Comparison of ENCODE assay signal across 23 cellular contexts in genomic region chr1:218462116-218462515, GRCh38.
A peak's percentile ranks its signal among the peaks of the same experiment; 100 is the strongest.
DNase-seq lines count a peak whose midpoint lies in the region; ATAC-seq and TF ChIP-seq lines count a peak whose summit lies in the region.
"Had no signal": no experiment of that assay in that cellular context is flagged by ENCODE, and none has a peak within 500 bp of the region (broad histone marks: within the 10 kb centered on the region; RNA-seq: fewer than 3 reads in every experiment).

No MANE protein-coding gene starts in this region.

- H3K4me3 ChIP-seq in heart right ventricle (no peak overlapping the region), osteoblast (ENCODE audit: insufficient read depth, low read length) (no peak overlapping the region), uterus (no peak overlapping the region), MM.1S (ENCODE audit: low read length) (no peak overlapping the region)
- H3K4me3 ChIP-seq: BLaER1 treated with 17β-estradiol and CSF1 and Interleukin-3, amounts not matched to agents 10 nM and 100 nM; right lobe of liver had no signal

- DNase-seq in heart right ventricle (no peak), left cardiac atrium (no peak), chondrocyte (ENCODE audit: low spot score) (no peak), osteoblast (ENCODE audit: insufficient read length, low spot score, missing footprints) (no peak), uterus (no peak), MM.1S (no peak)
- no peak for DNase-seq in activated CD4-positive, CD25-positive, alpha-beta regulatory T cell (lab: John Stamatoyannopoulos, UW)
- DNase-seq in stimulated activated effector memory CD8-positive, alpha-beta T cell treated with anti-CD3 and anti-CD28 coated beads, Interleukin-12 subunit alpha, Interleukin-12 subunit beta, amount 100 ng/mL, for 72 hours (ENCODE audit: low spot score in 2 of 2) = no peak
- DNase-seq: activated B cell treated with CpG ODN at 0.5 μM for 24 hours; activated CD8-positive, alpha-beta T cell treated with anti-CD3 and anti-CD28 coated beads for 36 hours; activated naive CD4-positive, alpha-beta T cell treated with anti-CD3 and anti-CD28 coated beads, Interleukin-2, amount 10 ng/mL, durations not matched to agents 7 days and 5 days; activated T-cell treated with anti-CD3 and anti-CD28 coated beads, Interleukin-2, amount 50 U/mL, for 24 hours; cortex of kidney; Karpas-422; midbrain; NCI-H1105; NCI-H510A treated with DMSO at 0.1 percent for 48 hours; right lobe of liver; SHP77; stimulated activated CD4-positive, alpha-beta T cell treated with anti-CD3 and anti-CD28 coated beads, Interleukin-2, amount 100 ng/mL, for 24 hours; stimulated activated naive CD8-positive, alpha-beta T cell treated with anti-CD3 and anti-CD28 coated beads, Interleukin-15, amount 100 ng/mL, for 72 hours; T-helper 2 cell had no signal

- 76 to 81% methylated on average over 4 of the region's 4 CpGs for WGBS in heart right ventricle, 2 donors

- peaks cover 67% of the 10 kb centered on the region for H3K4me1 Mint-ChIP-seq in chondrocyte (ENCODE audit: low read depth)
- H3K4me1 Mint-ChIP-seq in stimulated activated effector memory CD8-positive, alpha-beta T cell treated with anti-CD3 and anti-CD28 coated beads, Interleukin-12 subunit alpha, Interleukin-12 subunit beta, amount 100 ng/mL, for 72 hours = no peaks in the 10 kb centered on the region
- H3K4me1 Mint-ChIP-seq: activated naive CD4-positive, alpha-beta T cell treated with anti-CD3 and anti-CD28 coated beads, Interleukin-2, amount 10 ng/mL, durations not matched to agents 7 days and 5 days; stimulated activated naive CD8-positive, alpha-beta T cell treated with anti-CD3 and anti-CD28 coated beads, Interleukin-15, amount 100 ng/mL, for 72 hours had no signal

- no peak overlapping the region for H3K4me2 ChIP-seq in osteoblast (ENCODE audit: insufficient read depth, low read length)
- H3K4me2 ChIP-seq in MM.1S (ENCODE audit: low read depth, low read length) = no peak overlapping the region

- no peaks in the 10 kb centered on the region for H3K79me2 ChIP-seq in osteoblast (ENCODE audit: insufficient read depth, low read length)
- H3K79me2 ChIP-seq in MM.1S (ENCODE audit: low read length) = no peaks in the 10 kb centered on the region

- H3K27me3 ChIP-seq in heart right ventricle (no peaks in the 10 kb centered on the region), osteoblast (ENCODE audit: insufficient read depth, low read length) (no peaks in the 10 kb centered on the region), uterus (no peaks in the 10 kb centered on the region), MM.1S (replicated peaks; ENCODE audit: insufficient read depth, low read length) (no peaks in the 10 kb centered on the region)
- H3K27me3 ChIP-seq: BLaER1 treated with 17β-estradiol and CSF1 and Interleukin-3, amounts not matched to agents 10 nM and 100 nM; right lobe of liver had no signal

- H3K36me3 ChIP-seq in heart right ventricle (no peaks in the 10 kb centered on the region), osteoblast (ENCODE audit: insufficient read depth, low read length) (no peaks in the 10 kb centered on the region), uterus (no peaks in the 10 kb centered on the region), MM.1S (replicated peaks; ENCODE audit: insufficient read depth, low read length) (no peaks in the 10 kb centered on the region)
- H3K36me3 ChIP-seq: BLaER1 treated with 17β-estradiol and CSF1 and Interleukin-3, amounts not matched to agents 10 nM and 100 nM; right lobe of liver had no signal

- H3K27ac Mint-ChIP-seq in chondrocyte (ENCODE audit: unreplicated experiment) = peak overlapping the region; percentile 99
- no peak overlapping the region for H3K27ac Mint-ChIP-seq in stimulated activated effector memory CD8-positive, alpha-beta T cell treated with anti-CD3 and anti-CD28 coated beads, Interleukin-12 subunit alpha, Interleukin-12 subunit beta, amount 100 ng/mL, for 72 hours
- H3K27ac Mint-ChIP-seq: activated B cell treated with CpG ODN at 0.5 μM for 24 hours; activated CD8-positive, alpha-beta T cell treated with anti-CD3 and anti-CD28 coated beads for 36 hours; activated naive CD4-positive, alpha-beta T cell treated with anti-CD3 and anti-CD28 coated beads, Interleukin-2, amount 10 ng/mL, durations not matched to agents 7 days and 5 days; activated T-cell treated with anti-CD3 and anti-CD28 coated beads, Interleukin-2, amount 50 U/mL, for 24 hours; stimulated activated naive CD8-positive, alpha-beta T cell treated with anti-CD3 and anti-CD28 coated beads, Interleukin-15, amount 100 ng/mL, for 72 hours had no signal

- H3K27me3 Mint-ChIP-seq in chondrocyte (ENCODE audit: low read depth) = no peaks in the 10 kb centered on the region
- H3K27me3 Mint-ChIP-seq: activated B cell treated with CpG ODN at 0.5 μM for 24 hours; activated naive CD4-positive, alpha-beta T cell treated with anti-CD3 and anti-CD28 coated beads, Interleukin-2, amount 10 ng/mL, durations not matched to agents 7 days and 5 days; activated T-cell treated with anti-CD3 and anti-CD28 coated beads, Interleukin-2, amount 50 U/mL, for 24 hours had no signal

- H4K20me1 ChIP-seq in osteoblast (ENCODE audit: insufficient read depth, low read length) (no peaks in the 10 kb centered on the region), MM.1S (ENCODE audit: insufficient read depth, low read length) (no peaks in the 10 kb centered on the region)
- H4K20me1 ChIP-seq: BLaER1 treated with 17β-estradiol and CSF1 and Interleukin-3, amounts not matched to agents 10 nM and 100 nM had no signal

- ATAC-seq in heart right ventricle = no peak
- ATAC-seq in left cardiac atrium = no peak
- ATAC-seq in stimulated activated effector memory CD8-positive, alpha-beta T cell treated with anti-CD3 and anti-CD28 coated beads, Interleukin-12 subunit alpha, Interleukin-12 subunit beta, amount 100 ng/mL, for 72 hours = no peak
- ATAC-seq: activated CD8-positive, alpha-beta T cell treated with anti-CD3 and anti-CD28 coated beads for 36 hours; right lobe of liver; stimulated activated naive CD8-positive, alpha-beta T cell treated with anti-CD3 and anti-CD28 coated beads, Interleukin-15, amount 100 ng/mL, for 72 hours had no signal

- H3K9me3 Mint-ChIP-seq in chondrocyte (ENCODE audit: low read depth) = no peaks in the 10 kb centered on the region
- no peaks in the 10 kb centered on the region for H3K9me3 Mint-ChIP-seq in stimulated activated effector memory CD8-positive, alpha-beta T cell treated with anti-CD3 and anti-CD28 coated beads, Interleukin-12 subunit alpha, Interleukin-12 subunit beta, amount 100 ng/mL, for 72 hours
- H3K9me3 Mint-ChIP-seq: activated B cell treated with CpG ODN at 0.5 μM for 24 hours; activated CD8-positive, alpha-beta T cell treated with anti-CD3 and anti-CD28 coated beads for 36 hours; activated naive CD4-positive, alpha-beta T cell treated with anti-CD3 and anti-CD28 coated beads, Interleukin-2, amount 10 ng/mL, durations not matched to agents 7 days and 5 days; activated T-cell treated with anti-CD3 and anti-CD28 coated beads, Interleukin-2, amount 50 U/mL, for 24 hours; stimulated activated naive CD8-positive, alpha-beta T cell treated with anti-CD3 and anti-CD28 coated beads, Interleukin-15, amount 100 ng/mL, for 72 hours had no signal

- H3K4me1 ChIP-seq in heart right ventricle (peaks cover 14 to 66% (median 55%) of the 10 kb centered on the region in 9 donors), osteoblast (ENCODE audit: insufficient read depth, low read length) (peaks cover 54% of the 10 kb centered on the region), uterus (peaks cover 8 to 13% of the 10 kb centered on the region in 2 donors), MM.1S (ENCODE audit: low read length) (peaks cover 43% of the 10 kb centered on the region)
- H3K4me1 ChIP-seq: right lobe of liver had no signal

- intact Hi-C loops in heart right ventricle (cut with DNase I) (loop anchor here in 4 of 10 donors (5.0 to 10.0 kb wide), 4 partner anchors 107 to 713 kb away; partner anchors contain the start of genes TGFB2 (in 3 of the 4) and LYPLAL1 (in 1 of the 4)), left cardiac atrium (cut with DNase I) (loop anchor here in 1 of 2 donors (10.0 kb wide), 1 partner anchor 117 kb away; the partner anchor contains the start of gene TGFB2), uterus (cut with DNase I; ENCODE audit: low total_unique reads) (no loop called here)

- peak overlapping the region in 7 of 10 donors; percentile 52 to 93 (median 82) for H3K27ac ChIP-seq in heart right ventricle
- H3K27ac ChIP-seq in osteoblast (ENCODE audit: low read depth, low read length) = peak overlapping the region; percentile 76
- peak overlapping the region; percentile 74 to 81 for H3K27ac ChIP-seq in uterus
- no peak overlapping the region for H3K27ac ChIP-seq in MM.1S (ENCODE audit: low read length)

- H3K9me2 ChIP-seq in MM.1S (replicated peaks; ENCODE audit: insufficient read depth, low read length) = no peaks in the 10 kb centered on the region

- H3F3A ChIP-seq in MM.1S (ENCODE audit: insufficient read depth, low read length) = peaks cover 30% of the 10 kb centered on the region

- H3K9me3 ChIP-seq in heart right ventricle = no peaks in the 10 kb centered on the region
- H3K9me3 ChIP-seq in osteoblast (ENCODE audit: low read depth, low read length) = no peaks in the 10 kb centered on the region
- no peaks in the 10 kb centered on the region for H3K9me3 ChIP-seq in uterus
- H3K9me3 ChIP-seq in MM.1S (replicated peaks; ENCODE audit: insufficient read depth, low read length) = no peaks in the 10 kb centered on the region
- H3K9me3 ChIP-seq: right lobe of liver had no signal

- no peak overlapping the region for H3K9ac ChIP-seq in MM.1S (ENCODE audit: low read length)
- H3K9ac ChIP-seq: BLaER1 treated with 17β-estradiol and CSF1 and Interleukin-3, amounts not matched to agents 10 nM and 100 nM had no signal

- H3K4me3 Mint-ChIP-seq in chondrocyte (ENCODE audit: unreplicated experiment) = no peak overlapping the region
- no peak overlapping the region for H3K4me3 Mint-ChIP-seq in stimulated activated effector memory CD8-positive, alpha-beta T cell treated with anti-CD3 and anti-CD28 coated beads, Interleukin-12 subunit alpha, Interleukin-12 subunit beta, amount 100 ng/mL, for 72 hours
- H3K4me3 Mint-ChIP-seq: activated B cell treated with CpG ODN at 0.5 μM for 24 hours; activated CD8-positive, alpha-beta T cell treated with anti-CD3 and anti-CD28 coated beads for 36 hours; activated naive CD4-positive, alpha-beta T cell treated with anti-CD3 and anti-CD28 coated beads, Interleukin-2, amount 10 ng/mL, durations not matched to agents 7 days and 5 days; activated T-cell treated with anti-CD3 and anti-CD28 coated beads, Interleukin-2, amount 50 U/mL, for 24 hours; stimulated activated naive CD8-positive, alpha-beta T cell treated with anti-CD3 and anti-CD28 coated beads, Interleukin-15, amount 100 ng/mL, for 72 hours had no signal

- TF ChIP-seq CTCF in heart right ventricle (IDR thresholded peaks at IDR 0.05) (no peak), chondrocyte (IDR thresholded peaks at IDR 0.05) (no peak), osteoblast (IDR thresholded peaks at IDR 0.05; ENCODE audit: extremely low read depth, low read depth, low read length) (no peak), uterus (IDR thresholded peaks at IDR 0.05) (no peak), MM.1S (IDR thresholded peaks at IDR 0.05; ENCODE audit: low read length) (no peak)

- H3K36me3 Mint-ChIP-seq in chondrocyte (ENCODE audit: low read depth) = no peaks in the 10 kb centered on the region
- H3K36me3 Mint-ChIP-seq in stimulated activated effector memory CD8-positive, alpha-beta T cell treated with anti-CD3 and anti-CD28 coated beads, Interleukin-12 subunit alpha, Interleukin-12 subunit beta, amount 100 ng/mL, for 72 hours = no peaks in the 10 kb centered on the region
- H3K36me3 Mint-ChIP-seq: activated naive CD4-positive, alpha-beta T cell treated with anti-CD3 and anti-CD28 coated beads, Interleukin-2, amount 10 ng/mL, durations not matched to agents 7 days and 5 days had no signal

- no peak overlapping the region for H2AFZ ChIP-seq in osteoblast (ENCODE audit: low read length)
- H2AFZ ChIP-seq in MM.1S (ENCODE audit: low read length) = no peak overlapping the region

- TF ChIP-seq POLR2A in uterus (IDR thresholded peaks at IDR 0.05) = no peak
